ENCODE assay signal across 1 cellular context in the genomic region with DNA sequence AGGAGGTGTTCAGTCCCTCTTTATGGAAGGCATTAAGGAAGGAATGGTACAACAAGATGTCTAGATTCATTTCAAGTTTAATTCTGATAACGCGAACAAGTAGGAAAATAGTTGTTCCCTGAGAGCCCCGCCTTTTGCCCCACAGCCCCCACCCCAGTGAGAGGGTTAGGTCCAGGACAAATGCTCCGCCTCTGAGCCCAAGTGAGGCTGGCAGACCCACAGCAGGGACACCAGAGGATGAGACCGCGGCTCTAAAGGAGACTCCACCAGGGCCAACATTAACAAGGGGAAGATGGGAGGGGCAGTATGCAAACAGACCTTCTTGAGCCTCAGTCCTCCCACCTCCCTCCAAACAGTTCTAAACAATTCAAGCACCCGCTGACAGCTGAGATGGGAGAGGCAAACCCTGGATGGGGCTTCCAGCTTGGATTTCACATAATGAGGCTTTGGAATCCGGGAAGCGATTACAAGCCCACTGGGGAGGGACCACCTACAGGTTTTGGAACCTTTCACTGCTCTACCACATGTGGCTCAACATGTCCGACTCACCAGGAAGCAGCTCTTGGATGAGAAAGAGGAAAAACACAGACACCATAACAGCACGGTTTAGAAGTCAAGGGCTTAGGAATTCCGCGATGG.
TF ChIP-seq lines count a peak whose summit lies in the region.

No MANE protein-coding gene starts in this region.

TF ChIP-seq in HEK293, 187 proteins besides CTCF, POLR2A, EP300 and RAD21 (continued from another document):
- TF ChIP-seq, protein P1, sequence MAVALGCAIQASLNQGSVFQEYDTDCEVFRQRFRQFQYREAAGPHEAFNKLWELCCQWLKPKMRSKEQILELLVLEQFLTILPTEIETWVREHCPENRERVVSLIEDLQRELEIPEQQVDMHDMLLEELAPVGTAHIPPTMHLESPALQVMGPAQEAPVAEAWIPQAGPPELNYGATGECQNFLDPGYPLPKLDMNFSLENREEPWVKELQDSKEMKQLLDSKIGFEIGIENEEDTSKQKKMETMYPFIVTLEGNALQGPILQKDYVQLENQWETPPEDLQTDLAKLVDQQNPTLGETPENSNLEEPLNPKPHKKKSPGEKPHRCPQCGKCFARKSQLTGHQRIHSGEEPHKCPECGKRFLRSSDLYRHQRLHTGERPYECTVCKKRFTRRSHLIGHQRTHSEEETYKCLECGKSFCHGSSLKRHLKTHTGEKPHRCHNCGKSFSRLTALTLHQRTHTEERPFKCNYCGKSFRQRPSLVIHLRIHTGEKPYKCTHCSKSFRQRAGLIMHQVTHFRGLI (tag by site-specific recombination; IDR thresholded peaks at IDR 0.05), result no peak
- TF ChIP-seq ZNF121 (tag by site-specific recombination; IDR thresholded peaks at IDR 0.05) (no peak), ZNF600 (tag by site-specific recombination; IDR thresholded peaks at IDR 0.05) (no peak), EGR2 (tag by site-specific recombination; IDR thresholded peaks at IDR 0.05; ENCODE audit: low read depth) (peak; percentile 20; the same call in 1 of the 2 replicates), ZNF23 (tag by site-specific recombination; IDR thresholded peaks at IDR 0.05; ENCODE audit: borderline replicate concordance) (no peak), ZBTB8A (tag by site-specific recombination; IDR thresholded peaks at IDR 0.05) (peak; percentile 54), ZNF473 (tag by site-specific recombination; IDR thresholded peaks at IDR 0.05) (no peak), ZNF221 (tag by site-specific recombination; IDR thresholded peaks at IDR 0.05; ENCODE audit: borderline replicate concordance) (no peak), ZNF501 (tag by site-specific recombination; IDR thresholded peaks at IDR 0.05) (no peak), YY1 (tag by site-specific recombination; IDR thresholded peaks at IDR 0.05) (no peak; the same call in 1 of the 2 replicates), ZNF354C (tag by site-specific recombination; IDR thresholded peaks at IDR 0.05; ENCODE audit: borderline replicate concordance, low read depth) (no peak), ZFHX2 (tag by site-specific recombination; conservative IDR thresholded peaks at IDR 0.05) (peak; percentile 45; the same call in 1 of the 2 replicates), WT1 (tag by site-specific recombination; IDR thresholded peaks at IDR 0.05) (peak; percentile 80), ZXDB (tag by site-specific recombination; IDR thresholded peaks at IDR 0.05) (no peak)
- TF ChIP-seq, protein P2, sequence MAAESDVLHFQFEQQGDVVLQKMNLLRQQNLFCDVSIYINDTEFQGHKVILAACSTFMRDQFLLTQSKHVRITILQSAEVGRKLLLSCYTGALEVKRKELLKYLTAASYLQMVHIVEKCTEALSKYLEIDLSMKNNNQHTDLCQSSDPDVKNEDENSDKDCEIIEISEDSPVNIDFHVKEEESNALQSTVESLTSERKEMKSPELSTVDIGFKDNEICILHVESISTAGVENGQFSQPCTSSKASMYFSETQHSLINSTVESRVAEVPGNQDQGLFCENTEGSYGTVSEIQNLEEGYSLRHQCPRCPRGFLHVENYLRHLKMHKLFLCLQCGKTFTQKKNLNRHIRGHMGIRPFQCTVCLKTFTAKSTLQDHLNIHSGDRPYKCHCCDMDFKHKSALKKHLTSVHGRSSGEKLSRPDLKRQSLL (tag by site-specific recombination; IDR thresholded peaks at IDR 0.05), result no peak
- TF ChIP-seq, protein P3, sequence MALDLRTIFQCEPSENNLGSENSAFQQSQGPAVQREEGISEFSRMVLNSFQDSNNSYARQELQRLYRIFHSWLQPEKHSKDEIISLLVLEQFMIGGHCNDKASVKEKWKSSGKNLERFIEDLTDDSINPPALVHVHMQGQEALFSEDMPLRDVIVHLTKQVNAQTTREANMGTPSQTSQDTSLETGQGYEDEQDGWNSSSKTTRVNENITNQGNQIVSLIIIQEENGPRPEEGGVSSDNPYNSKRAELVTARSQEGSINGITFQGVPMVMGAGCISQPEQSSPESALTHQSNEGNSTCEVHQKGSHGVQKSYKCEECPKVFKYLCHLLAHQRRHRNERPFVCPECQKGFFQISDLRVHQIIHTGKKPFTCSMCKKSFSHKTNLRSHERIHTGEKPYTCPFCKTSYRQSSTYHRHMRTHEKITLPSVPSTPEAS (tag by site-specific recombination; IDR thresholded peaks at IDR 0.05), result no peak
- TF ChIP-seq, protein P4, sequence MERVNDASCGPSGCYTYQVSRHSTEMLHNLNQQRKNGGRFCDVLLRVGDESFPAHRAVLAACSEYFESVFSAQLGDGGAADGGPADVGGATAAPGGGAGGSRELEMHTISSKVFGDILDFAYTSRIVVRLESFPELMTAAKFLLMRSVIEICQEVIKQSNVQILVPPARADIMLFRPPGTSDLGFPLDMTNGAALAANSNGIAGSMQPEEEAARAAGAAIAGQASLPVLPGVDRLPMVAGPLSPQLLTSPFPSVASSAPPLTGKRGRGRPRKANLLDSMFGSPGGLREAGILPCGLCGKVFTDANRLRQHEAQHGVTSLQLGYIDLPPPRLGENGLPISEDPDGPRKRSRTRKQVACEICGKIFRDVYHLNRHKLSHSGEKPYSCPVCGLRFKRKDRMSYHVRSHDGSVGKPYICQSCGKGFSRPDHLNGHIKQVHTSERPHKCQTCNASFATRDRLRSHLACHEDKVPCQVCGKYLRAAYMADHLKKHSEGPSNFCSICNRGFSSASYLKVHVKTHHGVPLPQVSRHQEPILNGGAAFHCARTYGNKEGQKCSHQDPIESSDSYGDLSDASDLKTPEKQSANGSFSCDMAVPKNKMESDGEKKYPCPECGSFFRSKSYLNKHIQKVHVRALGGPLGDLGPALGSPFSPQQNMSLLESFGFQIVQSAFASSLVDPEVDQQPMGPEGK (tag by site-specific recombination; IDR thresholded peaks at IDR 0.05), result no peak
